Comparison of ENCODE assay signal across 19 cellular contexts in genomic region chr4:149344436-149344835, GRCh38.
DNase-seq lines count a peak whose midpoint lies in the region; ATAC-seq and TF ChIP-seq lines count a peak whose summit lies in the region.
"Had no signal": no experiment of that assay in that cellular context is flagged by ENCODE, and none has a peak within 500 bp of the region (broad histone marks: within the 10 kb centered on the region; RNA-seq: fewer than 3 reads in every experiment).

No MANE protein-coding gene starts in this region.

- no peaks in the 10 kb centered on the region for H3K79me2 ChIP-seq in ACC112 (ENCODE audit: control insufficient read depth, insufficient read depth, low read length, unreplicated experiment)

- no peaks in the 10 kb centered on the region for H3K27me3 ChIP-seq in ACC112 (ENCODE audit: insufficient read depth, low read length)
- H3K27me3 ChIP-seq: Peyer's patch, vagina had no signal

- in situ Hi-C loops in astrocyte of the spinal cord (cut with HindIII; ENCODE audit: low sequenced_read_pairs), result no loop called here

- DNase-seq in HPDE6-E6E7 (ENCODE audit: extremely low spot score) (peak; percentile 4), astrocyte of the spinal cord (ENCODE audit: low read depth, low spot score) (peak; percentile 69), glomerular endothelial cell (ENCODE audit: extremely low read depth, low read depth, low spot score) (peak; percentile 10), islet precursor cell (no peak), hippocampal formation (lab: John Stamatoyannopoulos, UW) (no peak)
- DNase-seq: activated B cell treated with CpG ODN at 0.5 μM for 24 hours; Kasumi-1; NCI-H1930; NCI-H526 treated with DMSO at 0.1 percent for 48 hours; Peyer's patch; stimulated activated naive CD8-positive, alpha-beta T cell treated with anti-CD3 and anti-CD28 coated beads, Interleukin-15, amount 100 ng/mL, for 72 hours; T-helper 1 cell had no signal

- no peak overlapping the region for H3K4me3 ChIP-seq in ACC112 (ENCODE audit: low read depth, low read length)
- H3K4me3 ChIP-seq in astrocyte of the spinal cord (ENCODE audit: low read depth, low read length), result no peak overlapping the region
- H3K4me3 ChIP-seq: Peyer's patch, skin epidermis, vagina had no signal

- no peaks in the 10 kb centered on the region for H3K36me3 ChIP-seq in ACC112 (ENCODE audit: insufficient read depth, low read length)
- H3K36me3 ChIP-seq: Peyer's patch, vagina had no signal

- H2AFZ ChIP-seq in ACC112 (ENCODE audit: low read length, unreplicated experiment), result no peak overlapping the region

- peaks cover 23% of the 10 kb centered on the region for H3K4me1 ChIP-seq in ACC112 (ENCODE audit: control insufficient read depth, insufficient read depth, low read length, unreplicated experiment)
- H3K4me1 ChIP-seq: Peyer's patch, vagina had no signal

- TF ChIP-seq CTCF in astrocyte of the spinal cord (IDR thresholded peaks at IDR 0.05; ENCODE audit: low read depth, low read length), result no peak

- peak overlapping the region; percentile 31; the same call in 1 of the 2 replicates for H3K27ac ChIP-seq in ACC112 (ENCODE audit: low read depth, low read length)
- H3K27ac ChIP-seq: HL-60, Peyer's patch, skin epidermis, vagina had no signal

- ATAC-seq in HG02970 (IDR thresholded peaks at IDR 0.05; ENCODE audit: low FRiP score, unreplicated experiment) (no peak), GM19455 (IDR thresholded peaks at IDR 0.05; ENCODE audit: unreplicated experiment) (no peak)
- ATAC-seq: esophagus mucosa; stimulated activated naive CD8-positive, alpha-beta T cell treated with anti-CD3 and anti-CD28 coated beads, Interleukin-15, amount 100 ng/mL, for 72 hours had no signal

Comparison
In these comparisons a context has a peak if more than half of its experiments do, and no peak if none do; other contexts are left out.
1. DNase-seq: peak in HPDE6-E6E7 (single experiment), astrocyte of the spinal cord (single experiment) and glomerular endothelial cell (single experiment); none in islet precursor cell (single experiment) and hippocampal formation (0 of 2).